ENCODE assay signal across 24 cellular contexts in the genomic region with DNA sequence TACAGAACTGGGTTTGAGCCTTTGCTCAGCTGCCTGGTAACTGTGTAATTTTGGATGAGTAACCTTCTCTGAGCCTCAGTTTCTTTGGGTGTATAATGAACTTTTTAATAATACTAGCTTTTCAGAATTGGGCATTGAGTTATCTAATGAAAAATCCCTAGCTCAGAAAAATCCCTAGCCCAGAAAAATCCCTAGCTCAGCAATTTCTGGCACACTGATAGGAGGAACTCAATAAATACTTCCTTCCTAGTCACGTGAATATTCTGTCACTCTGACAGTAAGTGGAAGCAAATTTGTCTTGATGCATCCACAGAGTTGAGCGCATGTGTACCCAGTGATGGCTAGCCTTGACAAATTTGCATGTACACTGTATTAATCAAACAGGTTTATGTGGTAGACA.
"Had no signal": no experiment of that assay in that cellular context is flagged by ENCODE, and none has a peak within 500 bp of the region (broad histone marks: within the 10 kb centered on the region; RNA-seq: fewer than 3 reads in every experiment).

No MANE protein-coding gene starts in this region.

- H3K36me3 ChIP-seq: Peyer's patch, SJCRH30 had no signal

- H3K4me3 ChIP-seq: PC-9, Peyer's patch, SJCRH30 had no signal

- H3K4me2 ChIP-seq: PC-9 had no signal

- ATAC-seq: Right ventricle myocardium inferior had no signal

- H3K4me1 ChIP-seq: Peyer's patch, SJCRH30 had no signal

- H3K27ac ChIP-seq: PC-9, Peyer's patch, SJCRH30 had no signal

- DNase-seq: Karpas-422, KG1, MV-4-11, NCI-H1048, NCI-H1105, NCI-H1417 treated with DMSO at 0.1 percent for 48 hours, NCI-H146, NCI-H187, NCI-H2029, NCI-H2081 treated with DMSO at 0.1 percent for 48 hours, NCI-H2171, NCI-H226, NCI-H446, NCI-H510A, NCI-H524 treated with DMSO at 0.1 percent for 48 hours, NCI-H69, NCI-H774, OCI-M1, PC-9, Peyer's patch, SHP77 treated with DMSO at 0.1 percent for 48 hours, SJCRH30, T-helper 2 cell had no signal

- H2AFZ ChIP-seq: PC-9 had no signal

- H3K9me3 ChIP-seq: Peyer's patch, SJCRH30 had no signal

- H3K27me3 ChIP-seq: Peyer's patch, SJCRH30 had no signal
